In the genomic region with DNA sequence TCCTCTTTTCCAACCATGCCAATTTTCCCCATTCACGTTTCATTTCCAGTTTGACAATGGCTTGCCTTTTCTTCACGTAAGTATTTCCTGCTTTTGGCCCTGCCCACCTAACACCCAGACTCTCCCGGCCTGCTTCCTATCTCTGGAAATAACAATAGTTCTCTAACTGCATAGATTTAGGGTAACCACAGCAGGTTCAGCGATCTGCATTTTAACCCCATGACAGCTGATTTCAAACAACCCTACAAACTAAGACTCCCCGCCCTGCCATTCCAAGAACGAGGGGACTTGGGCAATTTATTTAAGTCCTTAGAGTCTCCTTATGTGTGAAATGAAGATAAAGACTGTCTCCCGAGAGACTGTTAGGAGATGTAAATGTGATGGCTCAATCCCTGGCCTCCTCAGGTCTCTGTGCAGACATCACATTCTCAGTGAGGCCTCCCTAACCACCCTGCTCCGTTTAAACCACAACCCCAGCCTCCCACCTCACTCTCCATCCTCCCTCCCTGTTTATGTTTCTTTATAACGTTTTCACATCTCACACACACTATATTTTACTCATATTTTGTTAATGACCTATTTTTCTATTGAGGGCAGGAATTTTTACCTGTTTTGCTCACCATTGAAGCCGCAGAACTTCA, we compare ENCODE assay signal across 1 cellular context.
TF ChIP-seq lines count a peak whose summit lies in the region.

No MANE protein-coding gene starts in this region.

TF ChIP-seq in WTC11, 78 proteins besides CTCF, POLR2A, EP300 and RAD21 (continued from another document):
- TF ChIP-seq ARID4B (CRISPR knock-in tag; IDR thresholded peaks at IDR 0.05; ENCODE audit: borderline replicate concordance) (no peak), FOXJ3 (CRISPR knock-in tag; IDR thresholded peaks at IDR 0.05; ENCODE audit: borderline replicate concordance) (no peak), IRF1 (CRISPR knock-in tag; IDR thresholded peaks at IDR 0.05) (no peak), ELF4 (CRISPR knock-in tag; IDR thresholded peaks at IDR 0.05; ENCODE audit: low read depth) (no peak), ZNF281 (CRISPR knock-in tag; IDR thresholded peaks at IDR 0.05) (no peak), RORB (CRISPR knock-in tag; IDR thresholded peaks at IDR 0.05) (no peak), NFE2L1 (CRISPR knock-in tag; IDR thresholded peaks at IDR 0.05) (no peak), ESRRA (CRISPR knock-in tag; IDR thresholded peaks at IDR 0.05; ENCODE audit: borderline replicate concordance) (no peak), MYBL2 (CRISPR knock-in tag; IDR thresholded peaks at IDR 0.05) (no peak)
TF ChIP-seq in WTC11: peak in this region for 0.
